In genomic region chr11:34335331-34335730, GRCh38 we compare ENCODE assay signal across 14 cellular contexts.
"Had no signal": no experiment of that assay in that cellular context is flagged by ENCODE, and none has a peak within 500 bp of the region (broad histone marks: within the 10 kb centered on the region; RNA-seq: fewer than 3 reads in every experiment).

No MANE protein-coding gene starts in this region.

- H3K27me3 Mint-ChIP-seq: activated naive CD4-positive, alpha-beta T cell treated with anti-CD3 and anti-CD28 coated beads, Interleukin-2, amount 50 U/mL, for 24 hours; type B pancreatic cell had no signal

- H3K9me3 Mint-ChIP-seq: activated naive CD4-positive, alpha-beta T cell treated with anti-CD3 and anti-CD28 coated beads, Interleukin-2, amount 50 U/mL, for 24 hours; activated T-helper 2 cell treated with anti-CD3 and anti-CD28 coated beads, Interferon-gamma antibody, Interleukin-2, Interleukin-4, amounts not matched to agents 10 μg/mL and 5 μg/mL and 100 μg/mL, durations not matched to agents 14 hours and 24 hours and 36 hours; nephron progenitor cell; type B pancreatic cell had no signal

- H3K36me3 ChIP-seq: lower lobe of right lung had no signal

- H3K9me3 ChIP-seq: lower lobe of right lung had no signal

- H3K4me3 Mint-ChIP-seq: activated naive CD4-positive, alpha-beta T cell treated with anti-CD3 and anti-CD28 coated beads, Interleukin-2, amount 50 U/mL, for 24 hours; nephron progenitor cell; type B pancreatic cell had no signal

- ATAC-seq: left colon; lower lobe of right lung; stimulated activated naive CD8-positive, alpha-beta T cell treated with anti-CD3 and anti-CD28 coated beads, Interleukin-15, Interleukin-2, amounts not matched to agents 100 U/mL and 50 U/mL, for 24 hours had no signal

- H3K27ac Mint-ChIP-seq: activated naive CD4-positive, alpha-beta T cell treated with anti-CD3 and anti-CD28 coated beads, Interleukin-2, amount 50 U/mL, for 24 hours; activated T-helper 2 cell treated with anti-CD3 and anti-CD28 coated beads, Interferon-gamma antibody, Interleukin-2, Interleukin-4, amounts not matched to agents 10 μg/mL and 5 μg/mL and 100 μg/mL, durations not matched to agents 14 hours and 24 hours and 36 hours; nephron progenitor cell; type B pancreatic cell had no signal

- H3K4me3 ChIP-seq: lower lobe of right lung had no signal

- H3K36me3 Mint-ChIP-seq: type B pancreatic cell had no signal

- FAIRE-seq: colon, islet of Langerhans had no signal

- DNase-seq: activated CD4-positive, alpha-beta T cell treated with anti-CD3 and anti-CD28 coated beads for 4 hours; amniotic stem cell; left colon; lower lobe of right lung; nephron progenitor cell; occipital lobe; stimulated activated CD4-positive, alpha-beta T cell treated with anti-CD3 and anti-CD28 coated beads, Interleukin-2, amount 100 ng/mL, for 48 hours; stimulated activated naive CD8-positive, alpha-beta T cell treated with anti-CD3 and anti-CD28 coated beads, Interleukin-15, Interleukin-2, amounts not matched to agents 100 U/mL and 50 U/mL, for 24 hours had no signal

- H3K27ac ChIP-seq: lower lobe of right lung, VCaP had no signal
